Comparison of ENCODE assay signal across 27 cellular contexts in the genomic region with DNA sequence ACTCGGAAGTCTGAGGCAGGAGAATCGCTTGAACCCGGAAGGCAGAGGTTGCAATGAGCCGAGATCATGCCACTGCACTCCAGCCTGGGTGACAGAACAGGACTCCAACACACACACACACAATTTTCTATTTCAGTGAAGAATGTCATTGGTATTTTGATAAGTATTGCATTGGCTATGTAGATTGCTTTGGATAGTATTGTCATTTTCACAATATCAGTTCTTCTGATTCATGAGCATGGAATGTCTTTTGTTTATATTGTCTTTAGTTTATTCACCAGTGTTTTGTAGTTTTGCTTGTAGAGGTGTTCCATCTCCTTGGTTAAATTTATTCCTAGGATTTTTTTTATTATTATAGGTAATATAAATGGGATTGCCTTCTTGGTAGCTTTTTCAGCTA.
DNase-seq lines count a peak whose midpoint lies in the region; ATAC-seq and TF ChIP-seq lines count a peak whose summit lies in the region.
"Had no signal": no experiment of that assay in that cellular context is flagged by ENCODE, and none has a peak within 500 bp of the region (broad histone marks: within the 10 kb centered on the region; RNA-seq: fewer than 3 reads in every experiment).

No MANE protein-coding gene starts in this region.

- no peaks in the 10 kb centered on the region for H4K20me1 ChIP-seq in GM23338 (replicated peaks; ENCODE audit: insufficient read depth)

- no peaks in the 10 kb centered on the region for H3K36me3 ChIP-seq in GM23338 (ENCODE audit: insufficient read depth)
- H3K36me3 ChIP-seq in gastrocnemius medialis: no peaks in the 10 kb centered on the region

- H2AFZ ChIP-seq in GM23338: no peak overlapping the region

- H3K27me3 Mint-ChIP-seq in GM23338 (ENCODE audit: insufficient read depth, low read depth, poor library complexity): peaks cover 2% of the 10 kb centered on the region
- H3K27me3 Mint-ChIP-seq: activated naive CD8-positive, alpha-beta T cell treated with anti-CD3 and anti-CD28 coated beads, Interleukin-2, amount 50 U/mL, for 24 hours; stimulated activated memory B cell treated with anti-CD40 and anti-IgM and Interleukin-4, amounts not matched to agents 10 μg/mL and 1 μg/mL and 100 μg/mL, for 72 hours had no signal

- H3K9me3 ChIP-seq in gastrocnemius medialis: no peaks in the 10 kb centered on the region
- H3K9me3 ChIP-seq: Caco-2 had no signal

- H3K4me3 ChIP-seq in GM23338 (no peak overlapping the region), gastrocnemius medialis (no peak overlapping the region)
- H3K4me3 ChIP-seq: dorsolateral prefrontal cortex, skin epidermis had no signal

- H3K9me3 Mint-ChIP-seq in GM23338: no peaks in the 10 kb centered on the region
- H3K9me3 Mint-ChIP-seq: nephron; stimulated activated memory B cell treated with anti-CD40 and anti-IgM and Interleukin-4, amounts not matched to agents 10 μg/mL and 1 μg/mL and 100 μg/mL, for 72 hours had no signal

- DNase-seq in GM23338 (ENCODE audit: low spot score) (peak; percentile 2), astrocyte of the hippocampus (ENCODE audit: low read depth, low spot score) (peak; percentile 9), foreskin keratinocyte (peak; percentile 10 to 33), gastrocnemius medialis (no peak), erythroblast (lab: John Stamatoyannopoulos, UW) (no peak)
- DNase-seq: activated CD4-positive, alpha-beta T cell treated with anti-CD3 and anti-CD28 coated beads, Interleukin-2, amount 50 U/mL, for 4 hours; activated naive CD4-positive, alpha-beta T cell; activated naive CD8-positive, alpha-beta T cell treated with anti-CD3 and anti-CD28 coated beads, Interleukin-2, amount 50 U/mL, for 24 hours; activated T-cell treated with anti-CD3 and anti-CD28 coated beads, Interleukin-2, amount 50 U/mL, for 48 hours; Caco-2; cerebellar nuclear complex; dorsolateral prefrontal cortex; head of caudate nucleus; kidney; MV-4-11; NCI-H1436; NCI-H2081; NCI-H524 treated with DMSO at 0.1 percent for 48 hours; OCI-M1; trophoblast cell had no signal

- peaks cover 6% of the 10 kb centered on the region; the same call in 2 of the 3 replicates for H3K4me1 Mint-ChIP-seq in GM23338
- H3K4me1 Mint-ChIP-seq: activated naive CD8-positive, alpha-beta T cell treated with anti-CD3 and anti-CD28 coated beads, Interleukin-2, amount 50 U/mL, for 24 hours; nephron; stimulated activated memory B cell treated with anti-CD40 and anti-IgM and Interleukin-4, amounts not matched to agents 10 μg/mL and 1 μg/mL and 100 μg/mL, for 72 hours had no signal

- no peak overlapping the region for H3K4me2 ChIP-seq in GM23338

- no peaks in the 10 kb centered on the region for H3K36me3 Mint-ChIP-seq in GM23338 (ENCODE audit: low read depth)
- H3K36me3 Mint-ChIP-seq: stimulated activated memory B cell treated with anti-CD40 and anti-IgM and Interleukin-4, amounts not matched to agents 10 μg/mL and 1 μg/mL and 100 μg/mL, for 72 hours had no signal

- TF ChIP-seq POLR2A in gastrocnemius medialis (IDR thresholded peaks at IDR 0.05): no peak
- TF ChIP-seq POLR2A in erythroblast (IDR thresholded peaks at IDR 0.05; ENCODE audit: low read length): no peak

- in situ Hi-C loops in gastrocnemius medialis (cut with MboI; ENCODE audit: low sequenced_read_pairs in 4 of 4): no loop called here

- no peaks in the 10 kb centered on the region for H3F3A ChIP-seq in GM23338 (replicated peaks; ENCODE audit: low read depth)

- intact Hi-C loops in gastrocnemius medialis (cut with DNase I; ENCODE audit: low total_unique reads): no loop called here

- no peaks in the 10 kb centered on the region for H3K79me2 ChIP-seq in GM23338 (replicated peaks; ENCODE audit: insufficient read depth)

- ATAC-seq in GM23338: no peak
- ATAC-seq in foreskin keratinocyte: no peak
- ATAC-seq in SK-N-SH treated with all-trans-retinoic acid at 6 μM for 48 hours: no peak
- no peak for ATAC-seq in GM18907 (IDR thresholded peaks at IDR 0.05; ENCODE audit: unreplicated experiment)
- no peak for ATAC-seq in gastrocnemius medialis
- ATAC-seq: activated CD4-positive, CD25-positive, alpha-beta regulatory T cell treated with anti-CD3 and anti-CD28 coated beads, Interleukin-2, amount 50 U/mL, for 24 hours; activated naive CD8-positive, alpha-beta T cell treated with anti-CD3 and anti-CD28 coated beads, Interleukin-2, amount 50 U/mL, for 24 hours; stimulated activated memory B cell treated with anti-CD40 and anti-IgM and Interleukin-4, amounts not matched to agents 10 μg/mL and 1 μg/mL and 100 μg/mL, for 72 hours had no signal

- H3K27ac ChIP-seq in GM23338 (ENCODE audit: low read depth): no peak overlapping the region
- H3K27ac ChIP-seq in foreskin keratinocyte: no peak overlapping the region
- H3K27ac ChIP-seq in gastrocnemius medialis: no peak overlapping the region
- H3K27ac ChIP-seq: C4-2B, dorsolateral prefrontal cortex, skin epidermis had no signal

- no peaks in the 10 kb centered on the region for H3K4me1 ChIP-seq in GM23338 (ENCODE audit: insufficient read depth)
- H3K4me1 ChIP-seq in foreskin keratinocyte: no peaks in the 10 kb centered on the region
- H3K4me1 ChIP-seq in gastrocnemius medialis: peaks cover 0 to 4% of the 10 kb centered on the region in 2 donors
- H3K4me1 ChIP-seq: Caco-2 had no signal

- H3K4me3 Mint-ChIP-seq in GM23338: no peak overlapping the region
- H3K4me3 Mint-ChIP-seq: activated naive CD8-positive, alpha-beta T cell treated with anti-CD3 and anti-CD28 coated beads, Interleukin-2, amount 50 U/mL, for 24 hours; nephron; stimulated activated memory B cell treated with anti-CD40 and anti-IgM and Interleukin-4, amounts not matched to agents 10 μg/mL and 1 μg/mL and 100 μg/mL, for 72 hours had no signal

- no peaks in the 10 kb centered on the region for H3K9me2 ChIP-seq in GM23338 (ENCODE audit: insufficient read depth)

- no peak overlapping the region for H3K27ac Mint-ChIP-seq in GM23338
- H3K27ac Mint-ChIP-seq: activated naive CD8-positive, alpha-beta T cell treated with anti-CD3 and anti-CD28 coated beads, Interleukin-2, amount 50 U/mL, for 24 hours; nephron; stimulated activated memory B cell treated with anti-CD40 and anti-IgM and Interleukin-4, amounts not matched to agents 10 μg/mL and 1 μg/mL and 100 μg/mL, for 72 hours had no signal

- no peak for TF ChIP-seq CTCF in GM23338 (conservative IDR thresholded peaks at IDR 0.05; ENCODE audit: low read depth in 2 of 2)
- no peak for TF ChIP-seq CTCF in foreskin keratinocyte (conservative IDR thresholded peaks at IDR 0.05)
- no peak for TF ChIP-seq CTCF in gastrocnemius medialis (IDR thresholded peaks at IDR 0.05 in 4 of 5, conservative IDR thresholded peaks at IDR 0.05 in 1 of 5)

- H3K27me3 ChIP-seq in GM23338 (ENCODE audit: insufficient read depth): no peaks in the 10 kb centered on the region
- H3K27me3 ChIP-seq in foreskin keratinocyte: no peaks in the 10 kb centered on the region
- H3K27me3 ChIP-seq in gastrocnemius medialis: no peaks in the 10 kb centered on the region

TF ChIP-seq in GM23338, 12 proteins besides CTCF, POLR2A, EP300 and RAD21 (continues in another document):
- no peak for TF ChIP-seq ZNF114 (CRISPR knock-in tag; IDR thresholded peaks at IDR 0.05)
- TF ChIP-seq, protein P1, sequence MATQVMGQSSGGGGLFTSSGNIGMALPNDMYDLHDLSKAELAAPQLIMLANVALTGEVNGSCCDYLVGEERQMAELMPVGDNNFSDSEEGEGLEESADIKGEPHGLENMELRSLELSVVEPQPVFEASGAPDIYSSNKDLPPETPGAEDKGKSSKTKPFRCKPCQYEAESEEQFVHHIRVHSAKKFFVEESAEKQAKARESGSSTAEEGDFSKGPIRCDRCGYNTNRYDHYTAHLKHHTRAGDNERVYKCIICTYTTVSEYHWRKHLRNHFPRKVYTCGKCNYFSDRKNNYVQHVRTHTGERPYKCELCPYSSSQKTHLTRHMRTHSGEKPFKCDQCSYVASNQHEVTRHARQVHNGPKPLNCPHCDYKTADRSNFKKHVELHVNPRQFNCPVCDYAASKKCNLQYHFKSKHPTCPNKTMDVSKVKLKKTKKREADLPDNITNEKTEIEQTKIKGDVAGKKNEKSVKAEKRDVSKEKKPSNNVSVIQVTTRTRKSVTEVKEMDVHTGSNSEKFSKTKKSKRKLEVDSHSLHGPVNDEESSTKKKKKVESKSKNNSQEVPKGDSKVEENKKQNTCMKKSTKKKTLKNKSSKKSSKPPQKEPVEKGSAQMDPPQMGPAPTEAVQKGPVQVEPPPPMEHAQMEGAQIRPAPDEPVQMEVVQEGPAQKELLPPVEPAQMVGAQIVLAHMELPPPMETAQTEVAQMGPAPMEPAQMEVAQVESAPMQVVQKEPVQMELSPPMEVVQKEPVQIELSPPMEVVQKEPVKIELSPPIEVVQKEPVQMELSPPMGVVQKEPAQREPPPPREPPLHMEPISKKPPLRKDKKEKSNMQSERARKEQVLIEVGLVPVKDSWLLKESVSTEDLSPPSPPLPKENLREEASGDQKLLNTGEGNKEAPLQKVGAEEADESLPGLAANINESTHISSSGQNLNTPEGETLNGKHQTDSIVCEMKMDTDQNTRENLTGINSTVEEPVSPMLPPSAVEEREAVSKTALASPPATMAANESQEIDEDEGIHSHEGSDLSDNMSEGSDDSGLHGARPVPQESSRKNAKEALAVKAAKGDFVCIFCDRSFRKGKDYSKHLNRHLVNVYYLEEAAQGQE (IDR thresholded peaks at IDR 0.05; ENCODE audit: unreplicated experiment): no peak

TF ChIP-seq in SK-N-SH treated with all-trans-retinoic acid at 6 μM for 48 hours, 23 proteins besides CTCF, POLR2A, EP300 and RAD21 (continues in another document):
- TF ChIP-seq BACH2 (CRISPR knock-in tag; IDR thresholded peaks at IDR 0.05; ENCODE audit: borderline replicate concordance) (no peak), ESRRG (CRISPR knock-in tag; IDR thresholded peaks at IDR 0.05) (no peak), ARNTL (CRISPR knock-in tag; IDR thresholded peaks at IDR 0.05; ENCODE audit: borderline replicate concordance, low read depth) (no peak), ZC3H10 (CRISPR knock-in tag; IDR thresholded peaks at IDR 0.05) (no peak), TOX (CRISPR knock-in tag; IDR thresholded peaks at IDR 0.05; ENCODE audit: borderline replicate concordance) (no peak), ZFP3 (CRISPR knock-in tag; IDR thresholded peaks at IDR 0.05) (no peak)
- TF ChIP-seq, protein P2, sequence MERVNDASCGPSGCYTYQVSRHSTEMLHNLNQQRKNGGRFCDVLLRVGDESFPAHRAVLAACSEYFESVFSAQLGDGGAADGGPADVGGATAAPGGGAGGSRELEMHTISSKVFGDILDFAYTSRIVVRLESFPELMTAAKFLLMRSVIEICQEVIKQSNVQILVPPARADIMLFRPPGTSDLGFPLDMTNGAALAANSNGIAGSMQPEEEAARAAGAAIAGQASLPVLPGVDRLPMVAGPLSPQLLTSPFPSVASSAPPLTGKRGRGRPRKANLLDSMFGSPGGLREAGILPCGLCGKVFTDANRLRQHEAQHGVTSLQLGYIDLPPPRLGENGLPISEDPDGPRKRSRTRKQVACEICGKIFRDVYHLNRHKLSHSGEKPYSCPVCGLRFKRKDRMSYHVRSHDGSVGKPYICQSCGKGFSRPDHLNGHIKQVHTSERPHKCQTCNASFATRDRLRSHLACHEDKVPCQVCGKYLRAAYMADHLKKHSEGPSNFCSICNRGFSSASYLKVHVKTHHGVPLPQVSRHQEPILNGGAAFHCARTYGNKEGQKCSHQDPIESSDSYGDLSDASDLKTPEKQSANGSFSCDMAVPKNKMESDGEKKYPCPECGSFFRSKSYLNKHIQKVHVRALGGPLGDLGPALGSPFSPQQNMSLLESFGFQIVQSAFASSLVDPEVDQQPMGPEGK (CRISPR knock-in tag; IDR thresholded peaks at IDR 0.05; ENCODE audit: borderline replicate concordance): no peak

Comparison
In these comparisons a context has a peak if more than half of its experiments do, and no peak if none do; other contexts are left out.
1. DNase-seq: peak in GM23338 (single experiment), astrocyte of the hippocampus (single experiment) and foreskin keratinocyte (2 of 2); none in gastrocnemius medialis (0 of 2) and erythroblast (0 of 2).